17 cellular contexts compared by ENCODE assay signal in the genomic region with DNA sequence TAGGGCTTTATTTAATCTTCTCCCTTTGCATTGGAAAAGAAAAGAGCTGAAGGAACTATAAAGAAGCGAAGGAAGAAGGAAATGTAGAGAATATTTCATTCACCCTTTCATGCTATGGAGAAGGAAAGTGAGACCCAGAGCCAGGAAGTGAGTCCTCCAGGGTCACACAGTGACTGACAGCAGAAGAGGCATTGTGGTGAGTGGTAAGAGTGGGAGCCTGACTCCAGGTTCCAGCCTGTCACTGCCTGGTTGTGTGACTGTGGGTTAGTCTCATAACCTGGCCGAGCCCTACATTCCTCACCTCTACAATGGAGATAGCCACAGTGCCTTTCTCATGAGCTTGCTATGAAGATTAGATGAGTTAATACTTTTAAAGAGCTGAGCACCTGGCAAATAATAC.
A peak's percentile ranks its signal among the peaks of the same experiment; 100 is the strongest.
DNase-seq lines count a peak whose midpoint lies in the region; ATAC-seq and TF ChIP-seq lines count a peak whose summit lies in the region.
"Had no signal": no experiment of that assay in that cellular context is flagged by ENCODE, and none has a peak within 500 bp of the region (broad histone marks: within the 10 kb centered on the region; RNA-seq: fewer than 3 reads in every experiment).

No MANE protein-coding gene starts in this region.

- DNase-seq in SK-N-SH (no peak), PC-3 (peak; percentile 14), mesendoderm (no peak), activated gamma-delta T cell (lab: John Stamatoyannopoulos, UW) (no peak), RKO (ENCODE audit: low spot score) (no peak), NOMO-1 (lab: John Stamatoyannopoulos, UW; ENCODE audit: unreplicated experiment in 2 of 2) (no peak)
- DNase-seq in activated CD4-positive, alpha-beta memory T cell treated with anti-CD3 and anti-CD28 coated beads, Interleukin-2, amount 10 ng/mL, durations not matched to agents 7 days and 5 days: no peak
- DNase-seq: C1 segment of cervical spinal cord, NCI-H1092, NCI-H1694, NCI-H2107, NCI-H345, NCI-H526 treated with DMSO at 0.1 percent for 48 hours, PC-9 had no signal

- TF ChIP-seq EP300 in SK-N-SH (IDR thresholded peaks at IDR 0.05; ENCODE audit: borderline replicate concordance in 1 of 2, low read depth in 1 of 2, low read length in 1 of 2): no peak

- H3K4me1 ChIP-seq in SK-N-SH (ENCODE audit: control insufficient read depth in 1 of 2, insufficient read depth in 2 of 2, low read depth in 1 of 2, low read length in 1 of 2) (peaks cover 4 to 9% of the 10 kb centered on the region in 2 experiments; a peak in 2 of 4 replicates), PC-3 (ENCODE audit: insufficient read depth, low read length) (no peaks in the 10 kb centered on the region), mesendoderm (ENCODE audit: control insufficient read depth, low read depth, low read length) (peaks cover 3% of the 10 kb centered on the region)

- H2BK5ac ChIP-seq in mesendoderm (ENCODE audit: low read length): no peak overlapping the region

- no peaks in the 10 kb centered on the region for H3K36me3 Mint-ChIP-seq in activated CD4-positive, alpha-beta memory T cell treated with anti-CD3 and anti-CD28 coated beads, Interleukin-2, amount 10 ng/mL, durations not matched to agents 7 days and 5 days (ENCODE audit: low read depth)

- CTCF ChIA-PET in SK-N-SH (lab: Yijun Ruan, JAX) (no interaction called here), PC-3 (lab: Charles Lee) (no interaction called here)
- CTCF ChIA-PET in activated CD4-positive, alpha-beta memory T cell treated with anti-CD3 and anti-CD28 coated beads, Interleukin-2, amount 10 ng/mL, durations not matched to agents 7 days and 5 days (lab: Charles Lee): no interaction called here

- H3K79me2 ChIP-seq in SK-N-SH (ENCODE audit: insufficient read depth) (no peaks in the 10 kb centered on the region), PC-3 (ENCODE audit: low read length) (no peaks in the 10 kb centered on the region), mesendoderm (ENCODE audit: control insufficient read depth, insufficient read depth, low read length) (no peaks in the 10 kb centered on the region)

- H3K36me3 ChIP-seq in SK-N-SH (replicated peaks in 1 of 2; ENCODE audit: control insufficient read depth in 1 of 2, insufficient read depth in 2 of 2, low read length in 1 of 2) (no peaks in the 10 kb centered on the region), PC-3 (ENCODE audit: low read depth, low read length) (no peaks in the 10 kb centered on the region), mesendoderm (ENCODE audit: control insufficient read depth, insufficient read depth, low read length) (no peaks in the 10 kb centered on the region)

- no peak for TF ChIP-seq RAD21 in SK-N-SH (IDR thresholded peaks at IDR 0.05; ENCODE audit: low read length)

- H2AFZ ChIP-seq in SK-N-SH (ENCODE audit: low read depth) (peak overlapping the region; percentile 70; the same call in 1 of the 2 replicates), PC-3 (ENCODE audit: low read length) (no peak overlapping the region)
- H2AFZ ChIP-seq: PC-9 had no signal

- no peak overlapping the region for H2BK120ac ChIP-seq in mesendoderm (ENCODE audit: low read depth, low read length)

- H2AK5ac ChIP-seq in mesendoderm (ENCODE audit: low read length): no peak overlapping the region

- POLR2A ChIA-PET in SK-N-SH (lab: Yijun Ruan, JAX): no interaction called here
- POLR2A ChIA-PET in PC-3 (lab: Charles Lee; ENCODE audit: unreplicated experiment): interaction anchor here (0.6 kb wide), 1 partner anchor 45 kb away, joined by 27 read pairs; no protein-coding TSS in a partner anchor
- POLR2A ChIA-PET in activated CD4-positive, alpha-beta memory T cell treated with anti-CD3 and anti-CD28 coated beads, Interleukin-2, amount 10 ng/mL, durations not matched to agents 7 days and 5 days (lab: Charles Lee): no interaction called here

- no peaks in the 10 kb centered on the region for H3K9me3 ChIP-seq in SK-N-SH
- H3K9me3 ChIP-seq in PC-3 (ENCODE audit: low read length): no peaks in the 10 kb centered on the region

- WGBS in SK-N-SH (ENCODE audit: low lambda C conversion rate): 75% methylated on average over 2 of the region's 2 CpGs
- WGBS in mesendoderm (ENCODE audit: extremely low coverage, insufficient coverage, low lambda C conversion rate): no CpG with 5 or more reads among the region's 2 CpGs

- no peak for ATAC-seq in SK-N-SH treated with all-trans-retinoic acid at 6 μM for 48 hours
- no peak for ATAC-seq in PC-3
- ATAC-seq: HCT116 had no signal

- H3K27ac ChIP-seq in SK-N-SH (ENCODE audit: low read depth in 2 of 2, low read length in 1 of 2): no peak overlapping the region
- H3K27ac ChIP-seq in PC-3 (ENCODE audit: low read length): no peak overlapping the region
- H3K27ac ChIP-seq in mesendoderm (ENCODE audit: low read depth, low read length): peak overlapping the region; percentile 3
- H3K27ac ChIP-seq: 22Rv1, PC-9 had no signal

- H3F3A ChIP-seq in SK-N-SH (replicated peaks; ENCODE audit: insufficient read depth) (no peaks in the 10 kb centered on the region), PC-3 (ENCODE audit: low read length, unreplicated experiment) (no peaks in the 10 kb centered on the region)

- no TSS peak for BruUV-seq in PC-3 (replicated peaks; lab: Mats Ljungman, UMichigan)

- no peak overlapping the region for H3K27ac Mint-ChIP-seq in activated CD4-positive, alpha-beta memory T cell treated with anti-CD3 and anti-CD28 coated beads, Interleukin-2, amount 10 ng/mL, durations not matched to agents 7 days and 5 days

- no peak overlapping the region for H4K5ac ChIP-seq in mesendoderm (ENCODE audit: low read length)

- no peak overlapping the region for H3K4me3 Mint-ChIP-seq in activated CD4-positive, alpha-beta memory T cell treated with anti-CD3 and anti-CD28 coated beads, Interleukin-2, amount 10 ng/mL, durations not matched to agents 7 days and 5 days

- no peaks in the 10 kb centered on the region for H3K79me1 ChIP-seq in mesendoderm (ENCODE audit: low read length)

- H3K23ac ChIP-seq in mesendoderm (ENCODE audit: low read length): no peak overlapping the region

- H3K4ac ChIP-seq in mesendoderm (ENCODE audit: low read depth, low read length): no peak overlapping the region

- H3K18ac ChIP-seq in mesendoderm (ENCODE audit: low read length): no peak overlapping the region

- H3K9ac ChIP-seq in SK-N-SH (no peak overlapping the region), PC-3 (ENCODE audit: low read length) (no peak overlapping the region), mesendoderm (ENCODE audit: low read length) (no peak overlapping the region)

- TF ChIP-seq CTCF in SK-N-SH (IDR thresholded peaks at IDR 0.05) (no peak), PC-3 (conservative IDR thresholded peaks at IDR 0.05; ENCODE audit: low read depth, low read length) (no peak)

- no peaks in the 10 kb centered on the region for H4K20me1 ChIP-seq in SK-N-SH (ENCODE audit: insufficient read depth)
- no peaks in the 10 kb centered on the region for H4K20me1 ChIP-seq in PC-3 (ENCODE audit: low read length)

- intact Hi-C loops in PC-3 (cut with micrococcal nuclease): no loop called here

- H3K27me3 ChIP-seq in SK-N-SH (ENCODE audit: insufficient read depth): no peaks in the 10 kb centered on the region
- no peaks in the 10 kb centered on the region for H3K27me3 ChIP-seq in PC-3 (ENCODE audit: low read length)
- H3K27me3 ChIP-seq in mesendoderm (ENCODE audit: insufficient read depth, low read length, poor library complexity): no peaks in the 10 kb centered on the region

- no peak overlapping the region for H3K4me2 ChIP-seq in SK-N-SH
- no peak overlapping the region for H3K4me2 ChIP-seq in PC-3 (ENCODE audit: low read length)
- no peak overlapping the region for H3K4me2 ChIP-seq in mesendoderm (ENCODE audit: low read length)
- H3K4me2 ChIP-seq: PC-9 had no signal

- H3K4me1 Mint-ChIP-seq in activated CD4-positive, alpha-beta memory T cell treated with anti-CD3 and anti-CD28 coated beads, Interleukin-2, amount 10 ng/mL, durations not matched to agents 7 days and 5 days: no peaks in the 10 kb centered on the region

- H2BK15ac ChIP-seq in mesendoderm (replicated peaks; ENCODE audit: low read depth): no peak overlapping the region

- peaks cover 21% of the 10 kb centered on the region for H3K27me3 Mint-ChIP-seq in activated CD4-positive, alpha-beta memory T cell treated with anti-CD3 and anti-CD28 coated beads, Interleukin-2, amount 10 ng/mL, durations not matched to agents 7 days and 5 days

- no peaks in the 10 kb centered on the region for H3K9me3 Mint-ChIP-seq in activated CD4-positive, alpha-beta memory T cell treated with anti-CD3 and anti-CD28 coated beads, Interleukin-2, amount 10 ng/mL, durations not matched to agents 7 days and 5 days

- H3K56ac ChIP-seq in mesendoderm (ENCODE audit: low read length): no peak overlapping the region

- no peaks in the 10 kb centered on the region for H3K9me2 ChIP-seq in SK-N-SH
- H3K9me2 ChIP-seq in PC-3 (replicated peaks; ENCODE audit: low read length): no peaks in the 10 kb centered on the region

- no peak overlapping the region for H3K4me3 ChIP-seq in SK-N-SH (ENCODE audit: low read depth in 2 of 2, low read length in 1 of 2)
- H3K4me3 ChIP-seq in PC-3 (ENCODE audit: low read length): no peak overlapping the region
- no peak overlapping the region for H3K4me3 ChIP-seq in mesendoderm (ENCODE audit: low read length)
- H3K4me3 ChIP-seq: PC-9 had no signal

- no peak overlapping the region for H4K8ac ChIP-seq in mesendoderm (ENCODE audit: low read depth, low read length)

TF ChIP-seq in SK-N-SH, 30 proteins besides CTCF, POLR2A, EP300 and RAD21 (continues in another document):
- TF ChIP-seq TEAD4 (IDR thresholded peaks at IDR 0.05; ENCODE audit: borderline replicate concordance, insufficient read depth) (no peak), TCF12 (IDR thresholded peaks at IDR 0.05) (no peak), NFIC (IDR thresholded peaks at IDR 0.05; ENCODE audit: borderline replicate concordance) (no peak), GATA2 (CRISPR knock-in tag; IDR thresholded peaks at IDR 0.05) (no peak), RFX5 (IDR thresholded peaks at IDR 0.05; ENCODE audit: low read length) (no peak), FOXJ3 (CRISPR knock-in tag; IDR thresholded peaks at IDR 0.05) (no peak)
